26 cellular contexts compared by ENCODE assay signal in the genomic region with DNA sequence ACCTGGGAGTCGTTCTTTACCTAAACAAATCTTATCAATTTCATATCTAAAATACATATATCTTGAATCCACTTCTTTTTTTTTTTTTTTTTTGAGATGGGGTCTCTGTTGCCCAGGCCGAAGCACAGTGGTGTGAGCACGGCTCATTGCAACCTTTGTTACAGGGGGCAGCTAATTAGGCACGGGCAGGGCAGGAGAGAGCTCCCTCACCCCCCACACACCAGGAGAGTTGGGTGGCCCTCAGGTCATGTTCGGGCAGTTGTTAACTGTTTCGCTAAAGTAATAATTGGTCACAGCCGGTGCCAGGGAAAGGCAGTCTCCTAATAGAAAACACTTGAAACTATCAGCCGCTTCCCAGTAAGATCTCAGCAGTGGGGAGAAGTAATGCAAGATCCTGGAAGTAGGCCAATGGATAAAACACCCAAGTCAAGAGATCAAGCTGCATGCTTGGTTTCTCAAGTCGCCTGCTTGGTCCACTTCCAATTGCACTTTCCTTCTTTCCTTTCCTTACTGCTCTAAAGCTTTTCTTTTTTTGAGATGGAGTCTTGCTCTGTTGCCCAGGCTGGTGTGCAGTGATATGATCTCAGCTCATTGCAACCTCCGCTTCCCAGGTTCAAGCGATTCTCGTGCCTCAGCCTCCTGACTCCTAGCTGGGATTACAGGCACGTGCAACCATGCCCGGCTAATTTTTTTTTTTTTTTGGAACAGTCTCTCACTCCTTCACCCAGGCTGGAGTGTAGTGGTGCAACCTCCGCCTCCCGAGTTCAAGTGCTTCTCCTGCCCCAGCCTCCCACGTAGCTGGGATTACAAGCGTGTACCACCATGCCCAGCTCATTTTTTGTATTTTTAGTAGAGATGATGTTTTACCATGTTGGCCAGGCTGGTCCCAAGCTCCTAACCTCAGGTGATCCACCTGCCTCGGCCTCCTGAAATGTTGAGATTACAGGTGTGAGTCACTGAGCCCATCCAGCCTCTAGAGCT. TPM values are rescaled to one million over a fixed set of nuclear protein-coding genes. Genes with fewer than 3 reads are reported as not detected.
DNase-seq lines count a peak whose midpoint lies in the region; ATAC-seq, FAIRE-seq and TF ChIP-seq lines count a peak whose summit lies in the region.
"Had no signal": no experiment of that assay in that cellular context is flagged by ENCODE, and none has a peak within 500 bp of the region (broad histone marks: within the 10 kb centered on the region; RNA-seq: fewer than 3 reads in every experiment).

No MANE protein-coding gene starts in this region.

- peaks cover 6% of the 10 kb centered on the region for H3K4me1 Mint-ChIP-seq in astrocyte (ENCODE audit: low read depth, unreplicated experiment)
- H3K4me1 Mint-ChIP-seq: activated B cell treated with CpG ODN at 0.5 μM for 24 hours; IgD-negative memory B cell; stimulated activated naive CD8-positive, alpha-beta T cell treated with anti-CD3 and anti-CD28 coated beads, Interleukin-15, amount 100 ng/mL, for 72 hours had no signal

- in situ Hi-C loops in GM13977 (cut with MboI; ENCODE audit: low pct_unique_long_range_greater_than_20kb, low sequenced_read_pairs, unreplicated experiment): no loop called here

- no peak overlapping the region for H2AFZ ChIP-seq in astrocyte (ENCODE audit: low read depth, low read length)

- no peaks in the 10 kb centered on the region for H3K27me3 Mint-ChIP-seq in astrocyte (ENCODE audit: low read depth, unreplicated experiment)
- H3K27me3 Mint-ChIP-seq: activated B cell treated with CpG ODN at 0.5 μM for 24 hours, IgD-negative memory B cell had no signal

- H3K27ac ChIP-seq in astrocyte (ENCODE audit: low read depth, low read length): no peak overlapping the region
- H3K27ac ChIP-seq in upper lobe of right lung: no peak overlapping the region
- H3K27ac ChIP-seq: prostate gland, SJCRH30, transverse colon had no signal

- H3K9me3 Mint-ChIP-seq in astrocyte (ENCODE audit: unreplicated experiment): peaks cover 3% of the 10 kb centered on the region
- H3K9me3 Mint-ChIP-seq: activated B cell treated with CpG ODN at 0.5 μM for 24 hours; activated CD8-positive, alpha-beta T cell treated with anti-CD3 and anti-CD28 coated beads for 36 hours; IgD-negative memory B cell; stimulated activated naive CD8-positive, alpha-beta T cell treated with anti-CD3 and anti-CD28 coated beads, Interleukin-15, amount 100 ng/mL, for 72 hours; T-helper 2 cell treated with Interferon-gamma antibody and Interleukin-4, amounts not matched to agents 5 μg/mL and 100 μg/mL, for 36 hours had no signal

- intact Hi-C loops in upper lobe of right lung (cut with DNase I): no loop called here

- H3K27me3 ChIP-seq in astrocyte (ENCODE audit: insufficient read depth, low read length): no peaks in the 10 kb centered on the region
- no peaks in the 10 kb centered on the region for H3K27me3 ChIP-seq in upper lobe of right lung
- H3K27me3 ChIP-seq: BE2C, transverse colon had no signal

- no peak overlapping the region for H3K4me3 Mint-ChIP-seq in astrocyte (ENCODE audit: unreplicated experiment)
- H3K4me3 Mint-ChIP-seq: activated B cell treated with CpG ODN at 0.5 μM for 24 hours; activated CD8-positive, alpha-beta T cell treated with anti-CD3 and anti-CD28 coated beads for 36 hours; stimulated activated naive CD8-positive, alpha-beta T cell treated with anti-CD3 and anti-CD28 coated beads, Interleukin-15, amount 100 ng/mL, for 72 hours; T-helper 2 cell treated with Interferon-gamma antibody and Interleukin-4, amounts not matched to agents 5 μg/mL and 100 μg/mL, for 36 hours had no signal

- H3K36me3 ChIP-seq in astrocyte (ENCODE audit: insufficient read depth, low read length): no peaks in the 10 kb centered on the region
- no peaks in the 10 kb centered on the region for H3K36me3 ChIP-seq in upper lobe of right lung
- H3K36me3 ChIP-seq: BE2C, prostate gland, SJCRH30, transverse colon had no signal

- H3K4me2 ChIP-seq in astrocyte (ENCODE audit: low read length): no peak overlapping the region

- TF ChIP-seq CTCF in HFF-Myc (IDR thresholded peaks at IDR 0.05; ENCODE audit: low read depth, low read length, missing control alignments): no peak
- TF ChIP-seq CTCF in astrocyte (IDR thresholded peaks at IDR 0.05; ENCODE audit: insufficient read depth, low read depth, low read length): no peak
- TF ChIP-seq CTCF in foreskin fibroblast (IDR thresholded peaks at IDR 0.05; ENCODE audit: low read depth, low read length): no peak
- no peak for TF ChIP-seq CTCF in upper lobe of right lung (IDR thresholded peaks at IDR 0.05)
- no peak for TF ChIP-seq CTCF in GM13977 (IDR thresholded peaks at IDR 0.05; ENCODE audit: extremely low read depth, insufficient read depth, missing control alignments)

- H3K9me3 ChIP-seq in astrocyte (ENCODE audit: insufficient read depth, low read depth, low read length) (no peaks in the 10 kb centered on the region), upper lobe of right lung (no peaks in the 10 kb centered on the region)
- H3K9me3 ChIP-seq: BE2C, prostate gland, SJCRH30, transverse colon had no signal

- peaks cover 3% of the 10 kb centered on the region for H3K36me3 Mint-ChIP-seq in astrocyte (ENCODE audit: low read depth, unreplicated experiment)

- H3K27ac Mint-ChIP-seq in astrocyte (ENCODE audit: unreplicated experiment): peak overlapping the region; percentile 8
- H3K27ac Mint-ChIP-seq: activated B cell treated with CpG ODN at 0.5 μM for 24 hours; activated CD8-positive, alpha-beta T cell treated with anti-CD3 and anti-CD28 coated beads for 36 hours; T-helper 2 cell treated with Interferon-gamma antibody and Interleukin-4, amounts not matched to agents 5 μg/mL and 100 μg/mL, for 36 hours had no signal

- FAIRE-seq in astrocyte (lab: Jason Lieb, UNC): no peak

- H3K4me1 ChIP-seq in astrocyte (ENCODE audit: insufficient read depth, low read length): no peaks in the 10 kb centered on the region
- no peaks in the 10 kb centered on the region for H3K4me1 ChIP-seq in upper lobe of right lung
- H3K4me1 ChIP-seq: BE2C, prostate gland, SJCRH30 had no signal

- ATAC-seq in upper lobe of right lung (no peak), HG02588 (IDR thresholded peaks at IDR 0.05; ENCODE audit: unreplicated experiment) (no peak)
- ATAC-seq: activated CD8-positive, alpha-beta T cell treated with anti-CD3 and anti-CD28 coated beads for 36 hours; left lobe of liver; stimulated activated naive CD8-positive, alpha-beta T cell treated with anti-CD3 and anti-CD28 coated beads, Interleukin-15, amount 100 ng/mL, for 72 hours had no signal

- H4K20me1 ChIP-seq in astrocyte (ENCODE audit: insufficient read depth, low read length): no peaks in the 10 kb centered on the region

- H3K4me3 ChIP-seq in HFF-Myc (replicated peaks; ENCODE audit: low read depth, low read length) (no peak overlapping the region), astrocyte (ENCODE audit: insufficient read depth, low read depth, low read length) (no peak overlapping the region), foreskin fibroblast (ENCODE audit: low read depth in 1 of 2, low read length in 2 of 2) (no peak overlapping the region), upper lobe of right lung (no peak overlapping the region)
- H3K4me3 ChIP-seq: prostate gland, SJCRH30, transverse colon had no signal

- H3K9ac ChIP-seq in astrocyte (ENCODE audit: low read length): no peak overlapping the region

- DNase-seq in HFF-Myc (ENCODE audit: extremely low read depth, low read depth): peak; percentile 54
- peak; percentile 11 for DNase-seq in astrocyte (ENCODE audit: low read depth)
- peak; percentile 75 to 89 for DNase-seq in foreskin fibroblast
- peak; percentile 56 for DNase-seq in upper lobe of right lung
- DNase-seq in T-helper 1 cell: no peak
- DNase-seq in GM13977 (ENCODE audit: low spot score): no peak
- DNase-seq: activated B cell treated with CpG ODN at 0.5 μM for 24 hours; activated CD8-positive, alpha-beta T cell treated with anti-CD3 and anti-CD28 coated beads for 36 hours; activated gamma-delta T cell treated with Interleukin-2 at 50 U/mL for 16 hours; amniotic stem cell; BE2C; COR-L47; erythroblast; head of caudate nucleus; MM.1S; NCI-H1694 treated with DMSO at 0.1 percent for 48 hours; NCI-H345; stimulated activated CD4-positive, alpha-beta T cell treated with anti-CD3 and anti-CD28 coated beads, Interleukin-4, amount 100 ng/mL, for 4 hours; stimulated activated naive CD8-positive, alpha-beta T cell treated with anti-CD3 and anti-CD28 coated beads, Interleukin-15, amount 100 ng/mL, for 72 hours; transverse colon had no signal

- no peaks in the 10 kb centered on the region for H3K79me2 ChIP-seq in astrocyte (ENCODE audit: insufficient read depth, low read length)

RNA-seq across cellular contexts. Expression of gene EFCAB10, which starts 21.3 kb away (rescaled TPM):
- total RNA-seq in astrocyte (0.38 and 0.52 TPM in 2 replicates), upper lobe of right lung (1.6 TPM)
- total RNA-seq: activated B cell treated with CpG ODN at 0.5 μM for 24 hours; activated CD8-positive, alpha-beta T cell treated with anti-CD3 and anti-CD28 coated beads for 36 hours; left lobe of liver; transverse colon had no signal

Comparison
In these comparisons a context has a peak if more than half of its experiments do, and no peak if none do; other contexts are left out.
1. DNase-seq: peak in HFF-Myc (single experiment), astrocyte (single experiment), foreskin fibroblast (2 of 2) and upper lobe of right lung (single experiment); none in T-helper 1 cell (0 of 5) and GM13977 (single experiment).